17 cellular contexts compared by ENCODE assay signal in genomic region chr3:183816681-183817080, GRCh38. TPM values are rescaled to one million over a fixed set of nuclear protein-coding genes. Genes with fewer than 3 reads are reported as not detected.
"Had no signal": no experiment of that assay in that cellular context is flagged by ENCODE, and none has a peak within 500 bp of the region (broad histone marks: within the 10 kb centered on the region; RNA-seq: fewer than 3 reads in every experiment).

No MANE protein-coding gene starts in this region.

- ATAC-seq: foreskin keratinocyte, left colon, lower lobe of right lung, upper lobe of right lung had no signal

- DNase-seq: activated CD4-positive, CD25-positive, alpha-beta regulatory T cell treated with anti-CD3 and anti-CD28 coated beads, Interleukin-2, amount 50 U/mL, for 72 hours; activated naive CD4-positive, alpha-beta T cell treated with anti-CD3 and anti-CD28 coated beads for 36 hours; activated T-cell treated with anti-CD3 and anti-CD28 coated beads for 4 hours; dermis blood vessel endothelial cell; foreskin keratinocyte; hippocampal formation; left colon; lower lobe of right lung; right cardiac atrium; stimulated activated CD4-positive, alpha-beta T cell treated with anti-CD3 and anti-CD28 coated beads, Interleukin-4, amount 100 ng/mL, for 1 hour; T-helper 2 cell; upper lobe of right lung had no signal

- H3K4me3 ChIP-seq: ascending aorta, breast epithelium, lower lobe of right lung, skin epidermis, upper lobe of right lung had no signal

- H3K4me3 Mint-ChIP-seq: activated naive CD4-positive, alpha-beta T cell treated with anti-CD3 and anti-CD28 coated beads for 36 hours; mesothelial cell of epicardium had no signal

- H3K9me3 ChIP-seq: ascending aorta, breast epithelium, lower lobe of right lung, upper lobe of right lung had no signal

- H3K27me3 Mint-ChIP-seq: progenitor cell of endocrine pancreas had no signal

- H3K36me3 ChIP-seq: breast epithelium had no signal

- H3K27ac ChIP-seq: ascending aorta, breast epithelium, foreskin keratinocyte, lower lobe of right lung, upper lobe of right lung had no signal

- H3K27ac Mint-ChIP-seq: activated naive CD4-positive, alpha-beta T cell treated with anti-CD3 and anti-CD28 coated beads for 36 hours; mesothelial cell of epicardium had no signal

- H3K9me3 Mint-ChIP-seq: activated naive CD4-positive, alpha-beta T cell treated with anti-CD3 and anti-CD28 coated beads for 36 hours; mesothelial cell of epicardium had no signal

- H3K27me3 ChIP-seq: ascending aorta, breast epithelium, foreskin keratinocyte, upper lobe of right lung had no signal

- H3K4me1 ChIP-seq: ascending aorta, breast epithelium, lower lobe of right lung, upper lobe of right lung had no signal

RNA-seq across cellular contexts. Expression of gene MAP6D1, which starts 8.7 kb away (rescaled TPM):
- total RNA-seq: ascending aorta had no signal
